ENCODE assay signal across 7 cellular contexts in genomic region chr2:84880645-84881521, GRCh38. TPM values are rescaled to one million over a fixed set of nuclear protein-coding genes. Genes with fewer than 3 reads are reported as not detected.
DNase-seq lines count a peak whose midpoint lies in the region; ATAC-seq and TF ChIP-seq lines count a peak whose summit lies in the region.

Gene TRABD2A, minus strand, starts transcription at chr2:84881084. Its CDS starts 45 bp downstream, at chr2:84881039.

- in situ Hi-C loops in astrocyte of the spinal cord (cut with HindIII; ENCODE audit: low sequenced_read_pairs): no loop called here

- peak; percentile 25 for ATAC-seq in GM21723 (IDR thresholded peaks at IDR 0.05; ENCODE audit: unreplicated experiment)

- H3K4me3 ChIP-seq in SJSA1: peak within 1 kb of the TSS; percentile 53
- H3K4me3 ChIP-seq in astrocyte of the spinal cord (ENCODE audit: low read depth, low read length): peak within 1 kb of the TSS; percentile 52

- peaks cover 29% of the 10 kb centered on the region for H3K4me1 ChIP-seq in SJSA1 (replicated peaks)

- H3K36me3 ChIP-seq in SJSA1: no peaks in the 10 kb centered on the region

- H3K27me3 ChIP-seq in SJSA1 (replicated peaks): no peaks in the 10 kb centered on the region

- TF ChIP-seq CTCF in astrocyte of the spinal cord (IDR thresholded peaks at IDR 0.05; ENCODE audit: low read depth, low read length): no peak

- H3K27ac ChIP-seq in SJSA1: 0 out of 2 replicates have a peak within 1 kb of the TSS, but pooled peaks have one; percentile 9

- H3K9me3 ChIP-seq in SJSA1 (replicated peaks): no peaks in the 10 kb centered on the region

- DNase-seq in SJSA1 (ENCODE audit: low read depth in 1 of 2, low spot score in 2 of 2) (peak in 1 of 2 experiments; percentile 59), astrocyte of the spinal cord (ENCODE audit: low read depth, low spot score) (no peak), islet precursor cell (peak; percentile 69), DMS153 treated with DMSO at 0.1 percent for 48 hours (lab: John Stamatoyannopoulos, UW; ENCODE audit: unreplicated experiment) (no peak), dermis blood vessel endothelial cell (no peak)
- DNase-seq in stimulated activated CD4-positive, alpha-beta T cell treated with anti-CD3 and anti-CD28 coated beads, Interleukin-2, amount 100 ng/mL, for 48 hours: peak; percentile 56 to 61

RNA-seq across cellular contexts. Expression of gene TRABD2A, which starts in this region (rescaled TPM):
- total RNA-seq in SJSA1 (2014; rRNA removed; shearing (Covaris generic)): 11.8 and 18.3 TPM in 2 replicates
- 0.23 and 1.4 TPM in 2 replicates for total RNA-seq in dermis blood vessel endothelial cell

Comparison
In these comparisons a context has a peak if more than half of its experiments do, and no peak if none do; other contexts are left out.
1. DNase-seq: peak in islet precursor cell (single experiment) and stimulated activated CD4-positive, alpha-beta T cell treated with anti-CD3 and anti-CD28 coated beads, Interleukin-2, amount 100 ng/mL, for 48 hours (2 of 2); none in astrocyte of the spinal cord (single experiment), DMS153 treated with DMSO at 0.1 percent for 48 hours (single experiment) and dermis blood vessel endothelial cell (single experiment).